ENCODE assay signal across 23 cellular contexts in genomic region chr1:93463960-93464359, GRCh38.
"Had no signal": no experiment of that assay in that cellular context is flagged by ENCODE, and none has a peak within 500 bp of the region (broad histone marks: within the 10 kb centered on the region; RNA-seq: fewer than 3 reads in every experiment).

No MANE protein-coding gene starts in this region.

- DNase-seq: activated CD4-positive, alpha-beta memory T cell treated with anti-CD3 and anti-CD28 coated beads for 36 hours; activated CD4-positive, alpha-beta T cell treated with anti-CD3 and anti-CD28 coated beads for 36 hours; activated CD8-positive, alpha-beta memory T cell treated with anti-CD3 and anti-CD28 coated beads, Interleukin-2, amount 10 ng/mL, durations not matched to agents 7 days and 5 days; activated naive CD4-positive, alpha-beta T cell treated with anti-CD3 and anti-CD28 coated beads for 36 hours; activated T-cell treated with anti-CD3 and anti-CD28 coated beads, Interleukin-2, amount 50 U/mL, for 24 hours; cortex of kidney; immature natural killer cell; mucosa of descending colon; naive B cell; ovary; psoas muscle; right cardiac atrium; stimulated activated CD4-positive, alpha-beta T cell treated with anti-CD3 and anti-CD28 coated beads, Interleukin-4, amount 100 ng/mL, for 1 hour; stimulated activated naive CD8-positive, alpha-beta T cell treated with anti-CD3 and anti-CD28 coated beads, Interleukin-15, amount 100 ng/mL, for 72 hours; transverse colon had no signal

- H3K27me3 ChIP-seq: ovary, suprapubic skin, transverse colon had no signal

- H3K27ac ChIP-seq: ovary, psoas muscle, suprapubic skin, transverse colon, VCaP had no signal

- H3K4me1 Mint-ChIP-seq: activated CD8-positive, alpha-beta memory T cell treated with anti-CD3 and anti-CD28 coated beads, Interleukin-2, amount 10 ng/mL, durations not matched to agents 7 days and 5 days; central memory CD8-positive, alpha-beta T cell; immature natural killer cell; stimulated activated naive CD8-positive, alpha-beta T cell treated with anti-CD3 and anti-CD28 coated beads, Interleukin-15, amount 100 ng/mL, for 72 hours had no signal

- H3K27ac Mint-ChIP-seq: activated CD4-positive, alpha-beta memory T cell treated with anti-CD3 and anti-CD28 coated beads for 36 hours; activated CD4-positive, alpha-beta T cell treated with anti-CD3 and anti-CD28 coated beads for 36 hours; activated CD8-positive, alpha-beta memory T cell treated with anti-CD3 and anti-CD28 coated beads, Interleukin-2, amount 10 ng/mL, durations not matched to agents 7 days and 5 days; activated naive CD4-positive, alpha-beta T cell treated with anti-CD3 and anti-CD28 coated beads for 36 hours; activated T-cell treated with anti-CD3 and anti-CD28 coated beads, Interleukin-2, amount 50 U/mL, for 24 hours; immature natural killer cell; memory B cell; naive B cell; stimulated activated naive CD8-positive, alpha-beta T cell treated with anti-CD3 and anti-CD28 coated beads, Interleukin-15, amount 100 ng/mL, for 72 hours; T-helper 1 cell treated with Interleukin-12 subunit alpha and Interleukin-12 subunit beta and Interleukin-4 antibody, amounts not matched to agents 30 μg/mL and 1 μg/mL, for 36 hours had no signal

- H3K36me3 Mint-ChIP-seq: activated CD4-positive, alpha-beta memory T cell treated with anti-CD3 and anti-CD28 coated beads for 36 hours; activated CD8-positive, alpha-beta memory T cell treated with anti-CD3 and anti-CD28 coated beads, Interleukin-2, amount 10 ng/mL, durations not matched to agents 7 days and 5 days; immature natural killer cell had no signal

- H3K9me3 ChIP-seq: mucosa of descending colon, ovary, psoas muscle, suprapubic skin had no signal

- H3K36me3 ChIP-seq: ovary, suprapubic skin, transverse colon had no signal

- ATAC-seq: activated CD4-positive, alpha-beta T cell treated with anti-CD3 and anti-CD28 coated beads for 36 hours; activated CD8-positive, alpha-beta memory T cell treated with anti-CD3 and anti-CD28 coated beads, Interleukin-2, amount 10 ng/mL, durations not matched to agents 7 days and 5 days; mucosa of descending colon; psoas muscle; right cardiac atrium; stimulated activated naive CD8-positive, alpha-beta T cell treated with anti-CD3 and anti-CD28 coated beads, Interleukin-15, amount 100 ng/mL, for 72 hours had no signal

- H3K4me3 Mint-ChIP-seq: activated CD4-positive, alpha-beta memory T cell treated with anti-CD3 and anti-CD28 coated beads for 36 hours; activated CD4-positive, alpha-beta T cell treated with anti-CD3 and anti-CD28 coated beads for 36 hours; activated CD8-positive, alpha-beta memory T cell treated with anti-CD3 and anti-CD28 coated beads, Interleukin-2, amount 10 ng/mL, durations not matched to agents 7 days and 5 days; activated naive CD4-positive, alpha-beta T cell treated with anti-CD3 and anti-CD28 coated beads for 36 hours; activated T-cell treated with anti-CD3 and anti-CD28 coated beads, Interleukin-2, amount 50 U/mL, for 24 hours; central memory CD8-positive, alpha-beta T cell; immature natural killer cell; memory B cell; naive B cell; neural crest cell; stimulated activated naive CD8-positive, alpha-beta T cell treated with anti-CD3 and anti-CD28 coated beads, Interleukin-15, amount 100 ng/mL, for 72 hours; T-helper 1 cell treated with Interleukin-12 subunit alpha and Interleukin-12 subunit beta and Interleukin-4 antibody, amounts not matched to agents 30 μg/mL and 1 μg/mL, for 36 hours had no signal

- H3K4me3 ChIP-seq: mucosa of descending colon, ovary, psoas muscle, smooth muscle cell, suprapubic skin, transverse colon had no signal

- FAIRE-seq: endometrium had no signal

- H3K4me2 ChIP-seq: smooth muscle cell had no signal

- H3K4me1 ChIP-seq: suprapubic skin, transverse colon had no signal

- H3K27me3 Mint-ChIP-seq: activated CD4-positive, alpha-beta memory T cell treated with anti-CD3 and anti-CD28 coated beads for 36 hours; activated CD4-positive, alpha-beta T cell treated with anti-CD3 and anti-CD28 coated beads for 36 hours; activated T-cell treated with anti-CD3 and anti-CD28 coated beads, Interleukin-2, amount 50 U/mL, for 24 hours; memory B cell; naive B cell; stimulated activated naive CD8-positive, alpha-beta T cell treated with anti-CD3 and anti-CD28 coated beads, Interleukin-15, amount 100 ng/mL, for 72 hours had no signal
